ENCODE assay signal across 12 cellular contexts in genomic region chr16:35011-35775, GRCh38. TPM values are rescaled to one million over a fixed set of nuclear protein-coding genes. Genes with fewer than 3 reads are reported as not detected.
DNase-seq lines count a peak whose midpoint lies in the region; ATAC-seq and TF ChIP-seq lines count a peak whose summit lies in the region.
"Had no signal": no experiment of that assay in that cellular context is flagged by ENCODE, and none has a peak within 500 bp of the region (broad histone marks: within the 10 kb centered on the region; RNA-seq: fewer than 3 reads in every experiment).

No MANE protein-coding gene starts in this region.

- TF ChIP-seq CTCF in epithelial cell of esophagus (IDR thresholded peaks at IDR 0.05; ENCODE audit: insufficient read depth, low read depth, low read length, missing control alignments) = no peak

- no peak overlapping the region for H3K4me3 Mint-ChIP-seq in activated CD8-positive, alpha-beta memory T cell treated with anti-CD3 and anti-CD28 coated beads, Interleukin-2, amount 10 ng/mL, durations not matched to agents 7 days and 5 days

- H3K27me3 Mint-ChIP-seq in activated CD8-positive, alpha-beta memory T cell treated with anti-CD3 and anti-CD28 coated beads, Interleukin-2, amount 10 ng/mL, durations not matched to agents 7 days and 5 days = no peaks in the 10 kb centered on the region

- H3K36me3 Mint-ChIP-seq in activated CD8-positive, alpha-beta memory T cell treated with anti-CD3 and anti-CD28 coated beads, Interleukin-2, amount 10 ng/mL, durations not matched to agents 7 days and 5 days = peaks cover 4% of the 10 kb centered on the region

- CTCF ChIA-PET in activated CD8-positive, alpha-beta memory T cell treated with anti-CD3 and anti-CD28 coated beads, Interleukin-2, amount 10 ng/mL, durations not matched to agents 7 days and 5 days (lab: Charles Lee) = interaction anchor here (0.8 kb wide), 1 partner anchor 30 kb away, joined by 3 read pairs; no protein-coding TSS in a partner anchor

- peaks cover 19% of the 10 kb centered on the region for H3K4me1 Mint-ChIP-seq in activated CD8-positive, alpha-beta memory T cell treated with anti-CD3 and anti-CD28 coated beads, Interleukin-2, amount 10 ng/mL, durations not matched to agents 7 days and 5 days

- no peaks in the 10 kb centered on the region for H3K9me3 Mint-ChIP-seq in activated CD8-positive, alpha-beta memory T cell treated with anti-CD3 and anti-CD28 coated beads, Interleukin-2, amount 10 ng/mL, durations not matched to agents 7 days and 5 days (ENCODE audit: low read depth)

- peak; percentile 54 for DNase-seq in activated CD8-positive, alpha-beta memory T cell treated with anti-CD3 and anti-CD28 coated beads for 24 hours
- DNase-seq in activated CD8-positive, alpha-beta memory T cell treated with anti-CD3 and anti-CD28 coated beads, Interleukin-2, amount 10 ng/mL, durations not matched to agents 7 days and 5 days = no peak
- DNase-seq in NOMO-1 treated with DMSO at 0.1 percent for 48 hours (lab: John Stamatoyannopoulos, UW; ENCODE audit: unreplicated experiment) (peak; percentile 88), epithelial cell of esophagus (ENCODE audit: low read depth) (peak; percentile 22), sciatic nerve (ENCODE audit: low spot score) (no peak)
- DNase-seq: cerebellar nuclear complex; NCI-H774; small intestine; stimulated activated CD8-positive, alpha-beta memory T cell treated with anti-CD3 and anti-CD28 coated beads, Interleukin-4, amount 100 ng/mL, for 48 hours had no signal

- no peak overlapping the region for H3K4me3 ChIP-seq in epithelial cell of esophagus (ENCODE audit: low read length)

- intact Hi-C loops in sciatic nerve (cut with DNase I) = no loop called here

- no peak for ATAC-seq in activated CD8-positive, alpha-beta memory T cell treated with anti-CD3 and anti-CD28 coated beads, Interleukin-2, amount 10 ng/mL, durations not matched to agents 7 days and 5 days
- ATAC-seq in sciatic nerve (peak; percentile 41), GM21576 (IDR thresholded peaks at IDR 0.05; ENCODE audit: unreplicated experiment) (no peak), GM18870 (IDR thresholded peaks at IDR 0.05; ENCODE audit: unreplicated experiment) (no peak), HG03432 (IDR thresholded peaks at IDR 0.05; ENCODE audit: unreplicated experiment) (no peak)

- no peak overlapping the region for H3K27ac Mint-ChIP-seq in activated CD8-positive, alpha-beta memory T cell treated with anti-CD3 and anti-CD28 coated beads, Interleukin-2, amount 10 ng/mL, durations not matched to agents 7 days and 5 days

RNA-seq across cellular contexts. Expression of gene POLR3K, which starts 18.2 kb away (rescaled TPM):
- total RNA-seq in activated CD8-positive, alpha-beta memory T cell treated with anti-CD3 and anti-CD28 coated beads, Interleukin-2, amount 10 ng/mL, durations not matched to agents 7 days and 5 days = 10 to 100 TPM; 40.4 to 53.1 TPM
- total RNA-seq in sciatic nerve = 7.1 TPM

RNA-seq across cellular contexts. Expression of gene SNRNP25, which starts 18.4 kb away (rescaled TPM):
- total RNA-seq in activated CD8-positive, alpha-beta memory T cell treated with anti-CD3 and anti-CD28 coated beads, Interleukin-2, amount 10 ng/mL, durations not matched to agents 7 days and 5 days = 10 to 100 TPM; 86.6 to 90.8 TPM
- total RNA-seq in sciatic nerve = 8.7 TPM

RNA-seq across cellular contexts. Expression of gene RHBDF1, which starts 37.2 kb away (rescaled TPM):
- total RNA-seq in activated CD8-positive, alpha-beta memory T cell treated with anti-CD3 and anti-CD28 coated beads, Interleukin-2, amount 10 ng/mL, durations not matched to agents 7 days and 5 days = under 1 TPM; 0.23 to 0.33 TPM
- 116 TPM for total RNA-seq in sciatic nerve

RNA-seq across cellular contexts. Expression of gene MPG, which starts 42.8 kb away (rescaled TPM):
- 10 to 100 TPM; 60.2 to 60.6 TPM for total RNA-seq in activated CD8-positive, alpha-beta memory T cell treated with anti-CD3 and anti-CD28 coated beads, Interleukin-2, amount 10 ng/mL, durations not matched to agents 7 days and 5 days
- 35.0 TPM for total RNA-seq in sciatic nerve

Comparison
In these comparisons a context has a peak if more than half of its experiments do, and no peak if none do; other contexts are left out.
1. DNase-seq: peak in activated CD8-positive, alpha-beta memory T cell treated with anti-CD3 and anti-CD28 coated beads for 24 hours (single experiment), NOMO-1 treated with DMSO at 0.1 percent for 48 hours (single experiment) and epithelial cell of esophagus (single experiment); none in activated CD8-positive, alpha-beta memory T cell treated with anti-CD3 and anti-CD28 coated beads, Interleukin-2, amount 10 ng/mL, durations not matched to agents 7 days and 5 days (single experiment) and sciatic nerve (single experiment).
2. RNA of gene RHBDF1, which starts 37.2 kb away (total RNA-seq): 116 TPM in sciatic nerve (single experiment); 0.23 to 0.33 TPM in activated CD8-positive, alpha-beta memory T cell treated with anti-CD3 and anti-CD28 coated beads, Interleukin-2, amount 10 ng/mL, durations not matched to agents 7 days and 5 days; every median in the first group is over 10 times any median in the second.